Comparison of ENCODE assay signal across 6 cellular contexts in the genomic region with DNA sequence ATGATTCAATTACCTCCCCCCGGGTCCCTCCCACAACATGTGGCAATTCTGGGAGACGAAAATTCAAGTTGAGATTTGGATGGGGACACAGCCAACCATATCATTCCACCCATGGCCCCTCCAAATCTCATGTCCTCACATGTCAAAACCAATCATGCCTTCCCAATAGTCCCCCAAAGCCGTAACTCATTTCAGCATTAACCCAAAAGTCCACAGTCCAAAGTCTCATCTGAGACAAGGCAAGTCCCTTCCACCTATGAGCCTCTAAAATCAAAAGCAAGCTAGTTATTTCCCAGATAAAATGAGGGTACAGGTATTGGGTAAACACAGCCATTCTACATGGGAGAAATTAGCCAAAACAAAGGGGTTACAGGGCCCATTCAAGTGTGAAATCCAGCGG. TPM values are rescaled to one million over a fixed set of nuclear protein-coding genes. Genes with fewer than 3 reads are reported as not detected.
A peak's percentile ranks its signal among the peaks of the same experiment; 100 is the strongest.
DNase-seq lines count a peak whose midpoint lies in the region; ATAC-seq, FAIRE-seq and TF ChIP-seq lines count a peak whose summit lies in the region.
"Not testable (repeated sequence)": the region's sequence is repeated elsewhere in the genome, so short reads cannot be mapped to it uniquely, and the experiment has no call there.

No MANE protein-coding gene starts in this region.

- in situ Hi-C loops in HepG2 (cut with HindIII; ENCODE audit: extremely low pct_ligation_motif_present, low pct_unique_long_range_greater_than_20kb), result loop anchor here (10.0 kb wide), 1 partner anchor 157 kb away; no protein-coding TSS in a partner anchor

- H3K79me2 ChIP-seq in Karpas-422 (ENCODE audit: low read length), result peaks cover 94% of the 10 kb centered on the region
- H3K79me2 ChIP-seq in HepG2 (ENCODE audit: insufficient read depth, low read length), result peaks cover 31% of the 10 kb centered on the region

- H3K4me1 ChIP-seq in Karpas-422 (ENCODE audit: low read length) (peaks cover 42% of the 10 kb centered on the region), HepG2 (ENCODE audit: insufficient read depth, low read length) (peaks cover 18% of the 10 kb centered on the region)

- POLR2A ChIA-PET in MCF 10A (lab: Yijun Ruan, JAX); HepG2 (lab: Yijun Ruan, JAX): not testable (repeated sequence)

- H3K4me3 Mint-ChIP-seq in CD14-positive monocyte; activated naive CD8-positive, alpha-beta T cell treated with anti-CD3 and anti-CD28 coated beads for 36 hours; MCF 10A (ENCODE audit: unreplicated experiment); stimulated activated memory B cell treated with anti-CD40 and anti-IgM and Interleukin-4, amounts not matched to agents 10 μg/mL and 1 μg/mL and 100 μg/mL, for 72 hours: not testable (repeated sequence)

- H3K4me3 ChIP-seq in Karpas-422 (ENCODE audit: low read length); HepG2 (replicated peaks in 1 of 3; ENCODE audit: insufficient read depth in 1 of 3, low read depth in 2 of 3, low read length in 3 of 3): not testable (repeated sequence)

- H2AFZ ChIP-seq in Karpas-422 (ENCODE audit: low read length); HepG2 (ENCODE audit: low read length): not testable (repeated sequence)

- not testable (repeated sequence) for H3K9ac ChIP-seq in Karpas-422 (ENCODE audit: low read length); HepG2 (ENCODE audit: insufficient read depth, low read depth, low read length)

- H3K4me2 ChIP-seq in Karpas-422 (ENCODE audit: low read depth, low read length, poor library complexity, severe bottlenecking); HepG2 (ENCODE audit: low read depth, low read length): not testable (repeated sequence)

- not testable (repeated sequence) for H3K9me3 ChIP-seq in Karpas-422 (ENCODE audit: low read length); HepG2 (ENCODE audit: low read length)

- H3K27me3 ChIP-seq in Karpas-422 (ENCODE audit: low read length); HepG2 (ENCODE audit: control insufficient read depth in 1 of 2, insufficient read depth in 2 of 2, low read length in 2 of 2): not testable (repeated sequence)

- not testable (repeated sequence) for H3K4me1 Mint-ChIP-seq in CD14-positive monocyte
- peaks cover 46% of the 10 kb centered on the region for H3K4me1 Mint-ChIP-seq in activated naive CD8-positive, alpha-beta T cell treated with anti-CD3 and anti-CD28 coated beads for 36 hours
- peaks cover 11% of the 10 kb centered on the region for H3K4me1 Mint-ChIP-seq in MCF 10A (ENCODE audit: insufficient read depth, unreplicated experiment)
- peaks cover 52% of the 10 kb centered on the region for H3K4me1 Mint-ChIP-seq in stimulated activated memory B cell treated with anti-CD40 and anti-IgM and Interleukin-4, amounts not matched to agents 10 μg/mL and 1 μg/mL and 100 μg/mL, for 72 hours

- not testable (repeated sequence) for TF ChIP-seq CTCF in CD14-positive monocyte (IDR thresholded peaks at IDR 0.05); MCF 10A (IDR thresholded peaks at IDR 0.05; ENCODE audit: unreplicated experiment); HepG2 (CRISPR knock-in tag; IDR thresholded peaks at IDR 0.05)

- ATAC-seq in HepG2; stimulated activated memory B cell treated with anti-CD40 and anti-IgM and Interleukin-4, amounts not matched to agents 10 μg/mL and 1 μg/mL and 100 μg/mL, for 72 hours: not testable (repeated sequence)

- not testable (repeated sequence) for FAIRE-seq in HepG2 (lab: Jason Lieb, UNC)

- not testable (repeated sequence) for H3K36me3 ChIP-seq in Karpas-422 (ENCODE audit: insufficient read depth, low read length); HepG2 (replicated peaks in 1 of 2; ENCODE audit: control insufficient read depth in 1 of 2, insufficient read depth in 2 of 2, low read length in 2 of 2)

- H3K27ac ChIP-seq in Karpas-422 (ENCODE audit: low read length), result peak overlapping the region; percentile 90
- H3K27ac ChIP-seq in HepG2 (ENCODE audit: extremely low read length, insufficient read depth, low read length), result not testable (repeated sequence)

- TF ChIP-seq POLR2A in HepG2 (IDR thresholded peaks at IDR 0.05; ENCODE audit: insufficient read depth in 1 of 2, low read depth in 2 of 2, low read length in 2 of 2), result not testable (repeated sequence)

- H3K36me3 Mint-ChIP-seq in CD14-positive monocyte, result peaks cover 10 to 13% of the 10 kb centered on the region in 2 donors
- H3K36me3 Mint-ChIP-seq in activated naive CD8-positive, alpha-beta T cell treated with anti-CD3 and anti-CD28 coated beads for 36 hours, result peaks cover 16% of the 10 kb centered on the region
- not testable (repeated sequence) for H3K36me3 Mint-ChIP-seq in MCF 10A (ENCODE audit: insufficient read depth, unreplicated experiment)
- H3K36me3 Mint-ChIP-seq in stimulated activated memory B cell treated with anti-CD40 and anti-IgM and Interleukin-4, amounts not matched to agents 10 μg/mL and 1 μg/mL and 100 μg/mL, for 72 hours, result peaks cover 39% of the 10 kb centered on the region

- not testable (repeated sequence) for TF ChIP-seq RAD21 in HepG2 (CRISPR knock-in tag; IDR thresholded peaks at IDR 0.05)

- TF ChIP-seq EP300 in HepG2 (IDR thresholded peaks at IDR 0.05; ENCODE audit: low read depth in 2 of 2, low read length in 2 of 2); HepG2 (CRISPR knock-in tag; IDR thresholded peaks at IDR 0.05; ENCODE audit: borderline replicate concordance): not testable (repeated sequence)

- not testable (repeated sequence) for BruUV-seq in MCF 10A (replicated peaks; lab: Mats Ljungman, UMichigan); HepG2 (replicated peaks; lab: Mats Ljungman, UMichigan)

- peak overlapping the region in 4 of 7 donors; percentile 32 to 57 (median 46) for H3K27ac Mint-ChIP-seq in CD14-positive monocyte
- peak overlapping the region; percentile 34 for H3K27ac Mint-ChIP-seq in activated naive CD8-positive, alpha-beta T cell treated with anti-CD3 and anti-CD28 coated beads for 36 hours
- peak overlapping the region; percentile 65 for H3K27ac Mint-ChIP-seq in MCF 10A (ENCODE audit: low read depth, unreplicated experiment)
- H3K27ac Mint-ChIP-seq in stimulated activated memory B cell treated with anti-CD40 and anti-IgM and Interleukin-4, amounts not matched to agents 10 μg/mL and 1 μg/mL and 100 μg/mL, for 72 hours, result peak overlapping the region; percentile 57

- H4K20me1 ChIP-seq in Karpas-422 (ENCODE audit: insufficient read depth, low read depth, low read length); HepG2 (ENCODE audit: insufficient read depth, low read length): not testable (repeated sequence)

- WGBS in HepG2 (ENCODE audit: low lambda C conversion rate), result 95% methylated on average over 4 of the region's 4 CpGs

- peaks cover 0 to 11% (median 3%) of the 10 kb centered on the region in 7 donors for H3K9me3 Mint-ChIP-seq in CD14-positive monocyte
- not testable (repeated sequence) for H3K9me3 Mint-ChIP-seq in activated naive CD8-positive, alpha-beta T cell treated with anti-CD3 and anti-CD28 coated beads for 36 hours; MCF 10A (ENCODE audit: unreplicated experiment)
- H3K9me3 Mint-ChIP-seq in stimulated activated memory B cell treated with anti-CD40 and anti-IgM and Interleukin-4, amounts not matched to agents 10 μg/mL and 1 μg/mL and 100 μg/mL, for 72 hours, result peaks cover 16% of the 10 kb centered on the region

- CTCF ChIA-PET in MCF 10A (lab: Yijun Ruan, JAX), result interaction anchor here (0.6 kb wide), 1 partner anchor 65 kb away, joined by 3 read pairs; no protein-coding TSS in a partner anchor
- CTCF ChIA-PET in HepG2 (lab: Yijun Ruan, JAX; ENCODE audit: low intra/inter-chr PET ratio, low total read pairs), result not testable (repeated sequence)

- not testable (repeated sequence) for H3K9me2 ChIP-seq in Karpas-422 (replicated peaks; ENCODE audit: insufficient read depth, low read length)

- intact Hi-C loops in CD14-positive monocyte (cut with micrococcal nuclease); MCF 10A (cut with micrococcal nuclease); HepG2 (cut with micrococcal nuclease; ENCODE audit: unreplicated experiment): not testable (repeated sequence)

- not testable (repeated sequence) for DNase-seq in CD14-positive monocyte (ENCODE audit: low spot score); Karpas-422; activated naive CD8-positive, alpha-beta T cell treated with anti-CD3 and anti-CD28 coated beads for 36 hours; MCF 10A (ENCODE audit: unreplicated experiment); HepG2 (ENCODE audit: low spot score)

- H3K27me3 Mint-ChIP-seq in CD14-positive monocyte (ENCODE audit: low read depth in 3 of 3); activated naive CD8-positive, alpha-beta T cell treated with anti-CD3 and anti-CD28 coated beads for 36 hours; MCF 10A (ENCODE audit: insufficient read depth, unreplicated experiment); stimulated activated memory B cell treated with anti-CD40 and anti-IgM and Interleukin-4, amounts not matched to agents 10 μg/mL and 1 μg/mL and 100 μg/mL, for 72 hours: not testable (repeated sequence)

RNA-seq across cellular contexts. Expression of gene FAF1, which starts 28.0 kb away (rescaled TPM):
- polyA plus RNA-seq in CD14-positive monocyte (10 to 100 TPM; 16.9 to 29.6 TPM), HepG2 (2011; rRNA removed) (15.6 and 19.4 TPM in 2 replicates)
- 51.5 and 112 TPM in 2 replicates for total RNA-seq in Karpas-422 (2014; rRNA removed; shearing (Covaris generic); ENCODE audit: low replicate concordance)
- total RNA-seq in activated naive CD8-positive, alpha-beta T cell treated with anti-CD3 and anti-CD28 coated beads for 36 hours, result 10 to 100 TPM; 83.7 to 88.5 TPM
- total RNA-seq in MCF 10A (2022) (74.4 and 93.2 TPM in 2 replicates), HepG2 (2016; rRNA removed; fragmentation: Illumina TruSeq; extraction: Trizol) (63.3 and 82.8 TPM in 2 replicates)
- total RNA-seq in HepG2 (2016; cell fraction: cytosol; rRNA removed; fragmentation: Illumina TruSeq; extraction: Trizol; ENCODE audit: low read depth), result 40.5 and 48.6 TPM in 2 replicates
- total RNA-seq in HepG2 (2016; cell fraction: insoluble cytoplasmic fraction; rRNA removed; fragmentation: Illumina TruSeq; extraction: Trizol), result 63.0 and 76.3 TPM in 2 replicates
- 58.2 and 67.7 TPM in 2 replicates for total RNA-seq in HepG2 (2016; cell fraction: membrane; rRNA removed; fragmentation: Illumina TruSeq; extraction: Trizol)
- 57.2 and 61.7 TPM in 2 replicates for total RNA-seq in HepG2 (2016; cell fraction: nucleus; rRNA removed; fragmentation: Illumina TruSeq; extraction: Trizol)
- polyA plus RNA-seq in HepG2 (2011; cell fraction: cytosol; rRNA removed), result 8.4 and 15.7 TPM in 2 replicates
- 5.8 and 7.7 TPM in 2 replicates for polyA plus RNA-seq in HepG2 (2011; cell fraction: nucleus; rRNA removed)
- 38.8 and 46.7 TPM in 2 replicates for polyA plus RNA-seq in HepG2 (2012)
- 21.2 and 29.2 TPM in 2 replicates for polyA plus RNA-seq in HepG2 (2016; cell fraction: cytosol; fragmentation: Illumina TruSeq; extraction: Trizol; ENCODE audit: low read depth)
- 72.2 and 73.8 TPM in 2 replicates for polyA plus RNA-seq in HepG2 (2016; cell fraction: insoluble cytoplasmic fraction; fragmentation: Illumina TruSeq; extraction: Trizol; ENCODE audit: low read depth)
- 36.3 and 46.3 TPM in 2 replicates for polyA plus RNA-seq in HepG2 (2016; cell fraction: membrane; fragmentation: Illumina TruSeq; extraction: Trizol; ENCODE audit: low read depth)
- 32.7 and 33.6 TPM in 2 replicates for polyA plus RNA-seq in HepG2 (2016; cell fraction: nucleus; fragmentation: Illumina TruSeq; extraction: Trizol; ENCODE audit: insufficient read depth, low read depth)
- 14.1 and 57.5 TPM in 2 replicates for polyA minus RNA-seq in HepG2 (2011; rRNA and poly(A)+ RNA removed; ENCODE audit: low replicate concordance)
- polyA minus RNA-seq in HepG2 (2011; cell fraction: cytosol; rRNA and poly(A)+ RNA removed), result 29.2 and 31.0 TPM in 2 replicates
- polyA minus RNA-seq in HepG2 (2011; cell fraction: nucleus; rRNA and poly(A)+ RNA removed), result 53.7 and 80.9 TPM in 2 replicates

RNA-seq across cellular contexts. Expression of gene CDKN2C, which starts 38.0 kb away (rescaled TPM):
- polyA plus RNA-seq in CD14-positive monocyte (1 to 10 TPM; 5.3 to 7.4 TPM), HepG2 (2011; rRNA removed) (5.1 and 7.8 TPM in 2 replicates)
- 16.8 and 18.5 TPM in 2 replicates for total RNA-seq in Karpas-422 (2014; rRNA removed; shearing (Covaris generic); ENCODE audit: low replicate concordance)
- total RNA-seq in activated naive CD8-positive, alpha-beta T cell treated with anti-CD3 and anti-CD28 coated beads for 36 hours, result 10 to 100 TPM; 13.0 to 13.6 TPM
- total RNA-seq in MCF 10A (2022) (2.7 and 2.8 TPM in 2 replicates), HepG2 (2016; rRNA removed; fragmentation: Illumina TruSeq; extraction: Trizol) (13.7 and 14.0 TPM in 2 replicates)
- 4.5 and 4.8 TPM in 2 replicates for total RNA-seq in HepG2 (2016; cell fraction: cytosol; rRNA removed; fragmentation: Illumina TruSeq; extraction: Trizol; ENCODE audit: low read depth)
- 12.6 and 14.5 TPM in 2 replicates for total RNA-seq in HepG2 (2016; cell fraction: insoluble cytoplasmic fraction; rRNA removed; fragmentation: Illumina TruSeq; extraction: Trizol)
- 8.9 and 9.6 TPM in 2 replicates for total RNA-seq in HepG2 (2016; cell fraction: membrane; rRNA removed; fragmentation: Illumina TruSeq; extraction: Trizol)
- total RNA-seq in HepG2 (2016; cell fraction: nucleus; rRNA removed; fragmentation: Illumina TruSeq; extraction: Trizol), result 8.9 and 10.3 TPM in 2 replicates
- 7.3 and 7.5 TPM in 2 replicates for polyA plus RNA-seq in HepG2 (2011; cell fraction: cytosol; rRNA removed)
- polyA plus RNA-seq in HepG2 (2011; cell fraction: nucleus; rRNA removed), result 2.3 and 4.0 TPM in 2 replicates
- 4.7 and 10.1 TPM in 2 replicates for polyA plus RNA-seq in HepG2 (2012)
- polyA plus RNA-seq in HepG2 (2016; cell fraction: cytosol; fragmentation: Illumina TruSeq; extraction: Trizol; ENCODE audit: low read depth), result 3.9 and 4.1 TPM in 2 replicates
- polyA plus RNA-seq in HepG2 (2016; cell fraction: insoluble cytoplasmic fraction; fragmentation: Illumina TruSeq; extraction: Trizol; ENCODE audit: low read depth), result 21.4 and 22.7 TPM in 2 replicates
- 9.0 and 9.1 TPM in 2 replicates for polyA plus RNA-seq in HepG2 (2016; cell fraction: membrane; fragmentation: Illumina TruSeq; extraction: Trizol; ENCODE audit: low read depth)
- 13.7 and 14.7 TPM in 2 replicates for polyA plus RNA-seq in HepG2 (2016; cell fraction: nucleus; fragmentation: Illumina TruSeq; extraction: Trizol; ENCODE audit: insufficient read depth, low read depth)
- 5.8 and 52.1 TPM in 2 replicates for polyA minus RNA-seq in HepG2 (2011; rRNA and poly(A)+ RNA removed; ENCODE audit: low replicate concordance)
- polyA minus RNA-seq in HepG2 (2011; cell fraction: cytosol; rRNA and poly(A)+ RNA removed), result 4.9 and 5.0 TPM in 2 replicates
- 3.1 and 7.9 TPM in 2 replicates for polyA minus RNA-seq in HepG2 (2011; cell fraction: nucleus; rRNA and poly(A)+ RNA removed)
